Comparison of ENCODE assay signal across 25 cellular contexts in the genomic region with DNA sequence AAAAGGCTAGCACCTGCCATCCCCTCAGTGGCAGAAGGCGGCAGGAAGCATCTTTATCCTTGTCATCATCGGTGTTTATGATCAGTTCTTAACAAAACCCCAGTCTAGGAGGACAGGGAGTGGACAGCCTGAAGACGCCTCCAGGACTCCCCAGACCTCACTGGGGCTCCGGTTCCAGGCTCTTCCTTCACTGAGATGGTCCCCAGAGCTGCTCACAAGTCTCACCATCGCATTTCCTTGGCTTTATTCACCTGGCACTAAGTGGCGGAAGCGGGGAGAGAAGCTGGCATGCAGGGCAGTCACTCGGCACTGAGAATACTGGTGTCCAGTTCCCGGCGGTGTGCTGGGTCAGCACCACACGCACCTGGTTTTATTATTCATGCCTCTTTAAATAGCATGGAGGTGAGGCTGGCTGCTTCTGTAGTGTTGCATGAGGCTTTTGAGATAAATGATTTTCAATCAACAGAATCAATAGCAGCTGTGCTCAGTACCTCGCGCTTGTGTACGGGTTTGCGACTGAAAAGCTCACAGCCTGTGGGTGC.
"Had no signal": no experiment of that assay in that cellular context is flagged by ENCODE, and none has a peak within 500 bp of the region (broad histone marks: within the 10 kb centered on the region; RNA-seq: fewer than 3 reads in every experiment).

No MANE protein-coding gene starts in this region.

- H3K4me1 ChIP-seq: esophagus muscularis mucosa, foreskin keratinocyte, heart right ventricle, left lung, testis had no signal

- H3K27ac ChIP-seq: coronary artery, esophagus muscularis mucosa, foreskin keratinocyte, heart right ventricle, left lung, testis had no signal

- H3K9me3 ChIP-seq: left lung, testis, uterus had no signal

- DNase-seq: activated CD4-positive, alpha-beta memory T cell treated with anti-CD3 and anti-CD28 coated beads, Interleukin-2, amount 10 ng/mL, durations not matched to agents 7 days and 5 days; activated CD4-positive, alpha-beta T cell treated with anti-CD3 and anti-CD28 coated beads for 1 hour; activated CD4-positive, alpha-beta T cell treated with anti-CD3 and anti-CD28 coated beads, Interleukin-2, amount 10 ng/mL, durations not matched to agents 7 days and 5 days; activated CD8-positive, alpha-beta memory T cell treated with anti-CD3 and anti-CD28 coated beads, Interleukin-2, amount 50 U/mL, for 48 hours; activated gamma-delta T cell; activated naive CD4-positive, alpha-beta T cell treated with anti-CD3 and anti-CD28 coated beads, Interleukin-2, amount 10 ng/mL, durations not matched to agents 7 days and 5 days; activated naive CD8-positive, alpha-beta T cell treated with anti-CD3 and anti-CD28 coated beads, Interleukin-2, amount 10 ng/mL, durations not matched to agents 7 days and 5 days; activated T-cell treated with anti-CD3 and anti-CD28 coated beads, Interleukin-2, amount 50 U/mL, for 24 hours; central memory CD4-positive, alpha-beta T cell; endodermal cell; foreskin keratinocyte; heart right ventricle; kidney glomerular epithelial cell; mesendoderm; natural killer cell; stimulated activated CD4-positive, alpha-beta T cell treated with anti-CD3 and anti-CD28 coated beads, Interleukin-15, amount 100 ng/mL, for 24 hours; stimulated activated naive CD4-positive, alpha-beta T cell treated with Interleukin-2 at 50 U/mL for 16 hours; T-helper 2 cell; testis; uterus had no signal

- H3K36me3 ChIP-seq: esophagus muscularis mucosa, heart right ventricle, left lung, uterus had no signal

- ATAC-seq: foreskin keratinocyte, heart right ventricle, left lung, natural killer cell, WTC11 had no signal

- H3K27me3 ChIP-seq: esophagus muscularis mucosa, heart right ventricle, left lung, testis, uterus had no signal

- H3K4me3 ChIP-seq: coronary artery, esophagus muscularis mucosa, heart right ventricle, left lung, lung, testis, uterus had no signal
